ENCODE assay signal across 16 cellular contexts in the genomic region with DNA sequence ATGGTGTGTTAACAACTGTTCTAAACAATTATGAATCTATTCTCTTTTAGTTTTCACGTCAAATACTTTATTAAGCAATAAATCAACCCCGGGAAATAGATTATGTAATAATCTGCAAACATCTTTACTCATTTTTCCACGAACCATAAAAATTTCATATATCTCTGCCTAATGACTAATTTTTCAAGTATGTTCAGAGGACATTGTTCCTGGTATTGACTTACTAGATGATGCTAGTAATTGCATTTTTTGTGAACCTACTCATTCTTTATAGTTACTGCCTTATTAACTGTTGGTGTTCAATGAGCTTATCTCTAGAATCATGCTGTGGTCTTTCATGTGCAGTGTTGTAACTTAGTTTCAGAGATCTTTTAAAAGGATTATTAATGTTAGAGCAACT. TPM values are rescaled to one million over a fixed set of nuclear protein-coding genes. Genes with fewer than 3 reads are reported as not detected.
A peak's percentile ranks its signal among the peaks of the same experiment; 100 is the strongest.
DNase-seq lines count a peak whose midpoint lies in the region; ATAC-seq and TF ChIP-seq lines count a peak whose summit lies in the region.
"Had no signal": no experiment of that assay in that cellular context is flagged by ENCODE, and none has a peak within 500 bp of the region (broad histone marks: within the 10 kb centered on the region; RNA-seq: fewer than 3 reads in every experiment).

No MANE protein-coding gene starts in this region.

- H4K91ac ChIP-seq in mesenchymal stem cell (ENCODE audit: low read length) = no peak overlapping the region

- H3K4me2 ChIP-seq in mesenchymal stem cell (ENCODE audit: low read length, poor library complexity, severe bottlenecking) = no peak overlapping the region

- no peak overlapping the region for H3K27ac ChIP-seq in mesenchymal stem cell (ENCODE audit: low read length, poor library complexity, severe bottlenecking)
- no peak overlapping the region for H3K27ac ChIP-seq in heart right ventricle

- no peak overlapping the region for H3K4me3 ChIP-seq in BJ (ENCODE audit: low read depth, low read length)
- H3K4me3 ChIP-seq in mesenchymal stem cell (ENCODE audit: insufficient read depth in 1 of 2, low read depth in 1 of 2, low read length in 2 of 2) = no peak overlapping the region
- no peak overlapping the region for H3K4me3 ChIP-seq in heart right ventricle
- H3K4me3 ChIP-seq: GM12878 had no signal

- H2BK12ac ChIP-seq in mesenchymal stem cell (ENCODE audit: low read length in 2 of 2) = no peak overlapping the region

- H3K4me1 ChIP-seq in mesenchymal stem cell (ENCODE audit: control insufficient read depth, insufficient read depth, low read depth, low read length) = peaks cover 3% of the 10 kb centered on the region
- H3K4me1 ChIP-seq in heart right ventricle = no peaks in the 10 kb centered on the region

- no peak overlapping the region for H3K14ac ChIP-seq in mesenchymal stem cell (ENCODE audit: low read length in 2 of 2)

- H2BK5ac ChIP-seq in mesenchymal stem cell (ENCODE audit: low read depth, low read length, poor library complexity, severe bottlenecking) = no peak overlapping the region

- no peak overlapping the region for H3K4ac ChIP-seq in mesenchymal stem cell (ENCODE audit: low read depth in 1 of 2, low read length in 2 of 2)

- H4K8ac ChIP-seq in mesenchymal stem cell (ENCODE audit: low read length) = no peak overlapping the region

- no peak for TF ChIP-seq CTCF in BJ (IDR thresholded peaks at IDR 0.05; ENCODE audit: insufficient read depth, low read depth, low read length)
- TF ChIP-seq CTCF in GM13977 (IDR thresholded peaks at IDR 0.05; ENCODE audit: extremely low read depth, insufficient read depth, missing control alignments) = no peak
- TF ChIP-seq CTCF in heart right ventricle (IDR thresholded peaks at IDR 0.05) = no peak

- no peak overlapping the region for H2AFZ ChIP-seq in mesenchymal stem cell (ENCODE audit: low read depth, low read length)

- in situ Hi-C loops in GM13977 (cut with MboI; ENCODE audit: low pct_unique_long_range_greater_than_20kb, low sequenced_read_pairs, unreplicated experiment) = no loop called here

- H3K79me1 ChIP-seq in mesenchymal stem cell (replicated peaks; ENCODE audit: low read length, poor library complexity, severe bottlenecking) = no peaks in the 10 kb centered on the region

- ATAC-seq in heart right ventricle = no peak
- ATAC-seq: activated naive CD4-positive, alpha-beta T cell treated with anti-CD3 and anti-CD28 coated beads, Interleukin-2, amount 50 U/mL, for 72 hours; GM12878; T-helper 17 cell had no signal

- intact Hi-C loops in heart right ventricle (cut with DNase I) = no loop called here

- H3K27me3 ChIP-seq in BJ (ENCODE audit: control insufficient read depth, insufficient read depth, low read length) (no peaks in the 10 kb centered on the region), mesenchymal stem cell (ENCODE audit: control insufficient read depth in 1 of 2, insufficient read depth in 1 of 2, low read length in 2 of 2) (no peaks in the 10 kb centered on the region), heart right ventricle (no peaks in the 10 kb centered on the region)

- H2BK120ac ChIP-seq in mesenchymal stem cell (ENCODE audit: low read depth, low read length) = no peak overlapping the region

- no peak overlapping the region for H2BK15ac ChIP-seq in mesenchymal stem cell (ENCODE audit: low read depth, poor library complexity, severe bottlenecking)

- CTCF ChIA-PET in BJ (lab: Yijun Ruan, JAX) = no interaction called here

- WGBS in mesenchymal stem cell = 49% methylated on average over 3 of the region's 3 CpGs
- WGBS in heart right ventricle, 2 donors = 85 to 91% methylated on average over 3 of the region's 3 CpGs

- peak; percentile 74 for DNase-seq in BJ (ENCODE audit: low read depth)
- peak; percentile 36 for DNase-seq in LoVo (ENCODE audit: low spot score)
- DNase-seq in dedifferentiated amniotic fluid mesenchymal stem cell (ENCODE audit: extremely low spot score) = peak; percentile 66
- DNase-seq in mesenchymal stem cell = peak; percentile 27
- no peak for DNase-seq in HuH-7 (ENCODE audit: low spot score)
- no peak for DNase-seq in GM13977 (ENCODE audit: low spot score)
- DNase-seq in GM19240 (ENCODE audit: insufficient read length, low spot score) = no peak
- no peak for DNase-seq in heart right ventricle
- DNase-seq: AML-193, kidney, NCI-H69, RPMI8226, T-helper 17 cell had no signal

- H3K36me3 ChIP-seq in BJ (ENCODE audit: control insufficient read depth, insufficient read depth, low read length) (no peaks in the 10 kb centered on the region), mesenchymal stem cell (ENCODE audit: control insufficient read depth in 1 of 2, insufficient read depth in 2 of 2, low read depth in 1 of 2, low read length in 2 of 2) (no peaks in the 10 kb centered on the region), heart right ventricle (no peaks in the 10 kb centered on the region)

- H3K9me3 ChIP-seq in mesenchymal stem cell (ENCODE audit: control insufficient read depth, low read length) = no peaks in the 10 kb centered on the region
- no peaks in the 10 kb centered on the region for H3K9me3 ChIP-seq in heart right ventricle

- no peak overlapping the region for H3K18ac ChIP-seq in mesenchymal stem cell (ENCODE audit: low read depth in 1 of 2, low read length in 2 of 2)

- no peak overlapping the region for H2AK5ac ChIP-seq in mesenchymal stem cell (ENCODE audit: low read length, severe bottlenecking)

- no peak overlapping the region for H3K9ac ChIP-seq in mesenchymal stem cell (ENCODE audit: low read length)

- no peak overlapping the region for H3K23ac ChIP-seq in mesenchymal stem cell (ENCODE audit: low read length in 2 of 2)

- POLR2A ChIA-PET in BJ (lab: Charles Lee) = interaction anchor here (0.5 to 0.8 kb wide), 2 partner anchors 15 to 29 kb away, joined by 4 to 6 read pairs; no protein-coding TSS in a partner anchor

RNA-seq across cellular contexts. Expression of gene FBN2, which starts 41.1 kb away (rescaled TPM):
- polyA plus RNA-seq in BJ (2011; rRNA removed) (141 and 157 TPM in 2 replicates), heart right ventricle (10 to 100 TPM in 1 of 2 donors, 1 to 10 TPM in 1; 5.6 to 12.0 TPM)
- 294 and 372 TPM in 2 replicates for polyA minus RNA-seq in BJ (2011; rRNA and poly(A)+ RNA removed)
- polyA plus RNA-seq in mesenchymal stem cell (2013, experiment 1 of 2) = 32.9 TPM
- 29.4 TPM for polyA plus RNA-seq in mesenchymal stem cell (2013, experiment 2 of 2)
- total RNA-seq in heart right ventricle = 10 to 100 TPM in 7 of 10 donors, 1 to 10 TPM in 3; 2.9 to 28.9 (median 15.4) TPM
- polyA plus RNA-seq: IgD-negative memory B cell had no signal

Comparison
In these comparisons a context has a peak if more than half of its experiments do, and no peak if none do; other contexts are left out.
1. DNase-seq: peak in BJ (single experiment), LoVo (single experiment), dedifferentiated amniotic fluid mesenchymal stem cell (single experiment) and mesenchymal stem cell (single experiment); none in HuH-7 (single experiment), GM13977 (single experiment), GM19240 (single experiment) and heart right ventricle (0 of 2).
2. RNA of gene FBN2, which starts 41.1 kb away (polyA plus RNA-seq): 141 to 157 TPM in BJ; 5.6 to 12.0 TPM in heart right ventricle; every median in the first group is over 10 times any median in the second.